In the genomic region with DNA sequence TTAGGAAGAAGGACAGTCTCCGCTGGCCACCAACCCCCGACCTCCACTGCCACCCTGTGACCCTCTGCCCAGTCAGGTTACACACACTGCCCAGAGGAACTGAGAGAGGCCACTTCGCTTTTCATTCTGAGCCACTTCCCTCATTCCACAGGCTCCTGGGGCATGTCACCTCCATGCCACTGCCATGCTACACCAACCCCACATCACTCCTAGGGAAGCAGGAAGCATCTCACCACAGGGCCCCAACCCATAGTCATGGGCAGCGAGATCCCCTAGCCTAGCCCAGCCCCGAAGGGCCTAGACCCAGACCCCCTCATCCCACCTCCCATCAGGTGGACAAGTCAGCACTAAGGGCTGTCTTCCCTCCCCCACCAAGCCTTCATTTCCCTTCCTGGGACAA, we compare ENCODE assay signal across 13 cellular contexts. TPM values are rescaled to one million over a fixed set of nuclear protein-coding genes. Genes with fewer than 3 reads are reported as not detected.
DNase-seq lines count a peak whose midpoint lies in the region; ATAC-seq, FAIRE-seq and TF ChIP-seq lines count a peak whose summit lies in the region.
"Had no signal": no experiment of that assay in that cellular context is flagged by ENCODE, and none has a peak within 500 bp of the region (broad histone marks: within the 10 kb centered on the region; RNA-seq: fewer than 3 reads in every experiment).

No MANE protein-coding gene starts in this region.

- no peaks in the 10 kb centered on the region for H3K9me3 Mint-ChIP-seq in activated naive CD4-positive, alpha-beta T cell treated with anti-CD3 and anti-CD28 coated beads, Interleukin-2, amount 50 U/mL, for 72 hours
- no peaks in the 10 kb centered on the region for H3K9me3 Mint-ChIP-seq in naive thymus-derived CD8-positive, alpha-beta T cell

- peaks cover 31 to 54% (median 53%) of the 10 kb centered on the region in 4 donors for H3K4me1 Mint-ChIP-seq in naive thymus-derived CD8-positive, alpha-beta T cell

- peak overlapping the region; percentile 93 for H3K27ac ChIP-seq in BLaER1
- no peak overlapping the region for H3K27ac ChIP-seq in kidney (ENCODE audit: low read depth in 2 of 2, low read length in 2 of 2)

- H3K9ac ChIP-seq in BLaER1 = peak overlapping the region; percentile 80
- H3K9ac ChIP-seq in kidney (ENCODE audit: low read length in 2 of 2) = no peak overlapping the region

- H3K36me3 Mint-ChIP-seq in activated naive CD4-positive, alpha-beta T cell treated with anti-CD3 and anti-CD28 coated beads, Interleukin-2, amount 50 U/mL, for 72 hours = peaks cover 0 to 7% of the 10 kb centered on the region in 2 donors
- H3K36me3 Mint-ChIP-seq in naive thymus-derived CD8-positive, alpha-beta T cell = peaks cover 0 to 36% (median 4%) of the 10 kb centered on the region in 3 donors

- intact Hi-C loops in kidney (cut with DNase I) = no loop called here

- no peak for DNase-seq in GM12864 (ENCODE audit: low read depth)
- no peak for DNase-seq in activated naive CD4-positive, alpha-beta T cell treated with anti-CD3 and anti-CD28 coated beads, Interleukin-2, amount 50 U/mL, for 72 hours (ENCODE audit: low spot score in 2 of 2)
- DNase-seq in naive thymus-derived CD8-positive, alpha-beta T cell = no peak
- no peak for DNase-seq in NCI-H526 treated with DMSO at 0.1 percent for 48 hours (lab: John Stamatoyannopoulos, UW)
- DNase-seq in kidney = no peak
- DNase-seq: activated effector memory CD4-positive, alpha-beta T cell treated with anti-CD3 and anti-CD28 coated beads, Interleukin-2, amount 50 U/mL, for 16 hours; stimulated activated CD4-positive, alpha-beta T cell treated with anti-CD3 and anti-CD28 coated beads, Interleukin-1b, Interleukin-23, amount 100 ng/mL, for 48 hours; transverse colon had no signal

- no peaks in the 10 kb centered on the region for H4K20me1 ChIP-seq in BLaER1

- ATAC-seq in activated naive CD4-positive, alpha-beta T cell treated with anti-CD3 and anti-CD28 coated beads, Interleukin-2, amount 50 U/mL, for 72 hours = no peak
- no peak for ATAC-seq in naive thymus-derived CD8-positive, alpha-beta T cell
- ATAC-seq in GM21825 (IDR thresholded peaks at IDR 0.05; ENCODE audit: unreplicated experiment) = no peak
- no peak for ATAC-seq in GM18870 (IDR thresholded peaks at IDR 0.05; ENCODE audit: unreplicated experiment)

- H3K4me1 ChIP-seq in BLaER1 (peaks cover 52% of the 10 kb centered on the region), kidney (ENCODE audit: control insufficient read depth in 1 of 2, insufficient read depth in 1 of 2, low read depth in 1 of 2, low read length in 2 of 2) (no peaks in the 10 kb centered on the region)

- POLR2A ChIA-PET in naive thymus-derived CD8-positive, alpha-beta T cell (lab: Charles Lee) = interaction anchor here (1.3 to 6.8 kb wide), 5 partner anchors 11 to 31 kb away, joined by 3 to 104 read pairs (median 38); partner anchors contain the start of genes ANKRD63 and INAFM2

- H3K36me3 ChIP-seq in BLaER1 (peaks cover 30% of the 10 kb centered on the region), kidney (ENCODE audit: control insufficient read depth in 1 of 2, insufficient read depth in 2 of 2, low read length in 2 of 2) (no peaks in the 10 kb centered on the region)
- H3K36me3 ChIP-seq: transverse colon had no signal

- no peak for FAIRE-seq in kidney (lab: Jason Lieb, UNC)

- H3K9me3 ChIP-seq in BLaER1 = 0 out of 2 replicates have a peak, but pooled peaks cover under 1% of the 10 kb centered on the region
- H3K9me3 ChIP-seq in kidney (ENCODE audit: control insufficient read depth in 1 of 2, low read length in 2 of 2) = no peaks in the 10 kb centered on the region
- H3K9me3 ChIP-seq: transverse colon had no signal

- H3K27me3 ChIP-seq in BLaER1 = no peaks in the 10 kb centered on the region
- H3K27me3 ChIP-seq: transverse colon had no signal

- TF ChIP-seq CTCF in GM12864 (IDR thresholded peaks at IDR 0.05; ENCODE audit: low read depth, low read length, missing control alignments) = no peak
- no peak for TF ChIP-seq CTCF in kidney (IDR thresholded peaks at IDR 0.05; ENCODE audit: borderline replicate concordance, extremely low read depth, insufficient read depth)

- peak overlapping the region; percentile 94 to 98 (median 96) for H3K4me3 Mint-ChIP-seq in naive thymus-derived CD8-positive, alpha-beta T cell

- peak overlapping the region; percentile 68 for H3K4me3 ChIP-seq in BLaER1
- peak overlapping the region; percentile 50; the same call in 1 of the 2 replicates for H3K4me3 ChIP-seq in GM12864 (ENCODE audit: low read depth, low read length)
- no peak overlapping the region for H3K4me3 ChIP-seq in kidney (ENCODE audit: low read length in 2 of 2)

- peak overlapping the region; percentile 69 to 87 for H3K27ac Mint-ChIP-seq in activated naive CD4-positive, alpha-beta T cell treated with anti-CD3 and anti-CD28 coated beads, Interleukin-2, amount 50 U/mL, for 72 hours
- H3K27ac Mint-ChIP-seq in naive thymus-derived CD8-positive, alpha-beta T cell = peak overlapping the region; percentile 72 to 98 (median 96)

- peak overlapping the region; percentile 92 for H3K4me2 ChIP-seq in BLaER1

- no peaks in the 10 kb centered on the region for H3K27me3 Mint-ChIP-seq in naive thymus-derived CD8-positive, alpha-beta T cell

RNA-seq across cellular contexts. Expression of gene PLCB2, which starts 1.4 kb away (rescaled TPM):
- 10 to 100 TPM; 63.5 to 91.5 TPM for total RNA-seq in activated naive CD4-positive, alpha-beta T cell treated with anti-CD3 and anti-CD28 coated beads, Interleukin-2, amount 50 U/mL, for 72 hours
- total RNA-seq in naive thymus-derived CD8-positive, alpha-beta T cell = 100 to 1,000 TPM; 156 to 166 TPM
- polyA plus RNA-seq in naive thymus-derived CD8-positive, alpha-beta T cell = 10 to 100 TPM; 14.5 to 23.0 (median 22.2) TPM
- 37.2 TPM for total RNA-seq in kidney
- polyA plus RNA-seq in kidney (ENCODE audit: insufficient read depth, low read depth, low replicate concordance) = 4.4 TPM

RNA-seq across cellular contexts. Expression of gene INAFM2, which starts 17.1 kb away (rescaled TPM):
- 10 to 100 TPM in 1 of 2 donors, 1 to 10 TPM in 1; 5.8 to 14.2 TPM for total RNA-seq in activated naive CD4-positive, alpha-beta T cell treated with anti-CD3 and anti-CD28 coated beads, Interleukin-2, amount 50 U/mL, for 72 hours
- 1 to 10 TPM; 6.2 to 8.1 TPM for total RNA-seq in naive thymus-derived CD8-positive, alpha-beta T cell
- 1 to 10 TPM in 2 of 3 donors, under 1 TPM in 1; 0.69 to 2.5 (median 1.9) TPM for polyA plus RNA-seq in naive thymus-derived CD8-positive, alpha-beta T cell
- 21.6 TPM for total RNA-seq in kidney
- 14.7 TPM for polyA plus RNA-seq in kidney (ENCODE audit: insufficient read depth, low read depth, low replicate concordance)

RNA-seq across cellular contexts. Expression of gene ANKRD63, which starts 23.5 kb away (rescaled TPM):
- total RNA-seq in activated naive CD4-positive, alpha-beta T cell treated with anti-CD3 and anti-CD28 coated beads, Interleukin-2, amount 50 U/mL, for 72 hours = not detected
- under 1 TPM in 1 of 2 experiments, not detected in 1; 0.31 TPM for total RNA-seq in naive thymus-derived CD8-positive, alpha-beta T cell
- under 1 TPM in 1 of 3 donors, not detected in 2; 0.20 TPM for polyA plus RNA-seq in naive thymus-derived CD8-positive, alpha-beta T cell
- total RNA-seq in kidney = not detected
- polyA plus RNA-seq in kidney (ENCODE audit: insufficient read depth, low read depth, low replicate concordance) = not detected
- total RNA-seq: myocyte, transverse colon had no signal

RNA-seq across cellular contexts. Expression of gene CCDC9B, which starts 34.4 kb away (rescaled TPM):
- total RNA-seq in activated naive CD4-positive, alpha-beta T cell treated with anti-CD3 and anti-CD28 coated beads, Interleukin-2, amount 50 U/mL, for 72 hours = 1 to 10 TPM; 1.6 to 2.8 TPM
- total RNA-seq in naive thymus-derived CD8-positive, alpha-beta T cell = 1 to 10 TPM; 1.4 to 1.5 TPM
- under 1 TPM in 2 of 3 donors, not detected in 1; 0.08 to 0.62 TPM for polyA plus RNA-seq in naive thymus-derived CD8-positive, alpha-beta T cell
- total RNA-seq in kidney = 60.0 TPM
- polyA plus RNA-seq in kidney (ENCODE audit: insufficient read depth, low read depth, low replicate concordance) = 4.7 TPM

RNA-seq across cellular contexts. Expression of gene PHGR1, which starts 44.5 kb away (rescaled TPM):
- not detected for total RNA-seq in activated naive CD4-positive, alpha-beta T cell treated with anti-CD3 and anti-CD28 coated beads, Interleukin-2, amount 50 U/mL, for 72 hours
- not detected for total RNA-seq in naive thymus-derived CD8-positive, alpha-beta T cell
- not detected for polyA plus RNA-seq in naive thymus-derived CD8-positive, alpha-beta T cell
- total RNA-seq in kidney = not detected
- polyA plus RNA-seq in kidney (ENCODE audit: insufficient read depth, low read depth, low replicate concordance) = not detected
- total RNA-seq: myocyte; T-helper 2 cell treated with Interferon-gamma antibody and Interleukin-4, amounts not matched to agents 100 ng/mL and 5 ng/mL, for 36 hours had no signal

Comparison
In these comparisons a context has a peak if more than half of its experiments do, and no peak if none do; other contexts are left out.
1. H3K4me3 ChIP-seq: peak in BLaER1 (single experiment) and GM12864 (single experiment); none in kidney (0 of 2).